ENCODE assay signal across 14 cellular contexts in genomic region chr2:383173-383572, GRCh38.
DNase-seq lines count a peak whose midpoint lies in the region; TF ChIP-seq lines count a peak whose summit lies in the region.
"Had no signal": no experiment of that assay in that cellular context is flagged by ENCODE, and none has a peak within 500 bp of the region (broad histone marks: within the 10 kb centered on the region; RNA-seq: fewer than 3 reads in every experiment).

No MANE protein-coding gene starts in this region.

- no peak overlapping the region for H2AK5ac ChIP-seq in mesendoderm (ENCODE audit: low read length)

- no peak overlapping the region for H3K4me2 ChIP-seq in mesendoderm (ENCODE audit: low read length)

- no peak overlapping the region for H4K8ac ChIP-seq in mesendoderm (ENCODE audit: low read depth, low read length)

- no peak overlapping the region for H3K23ac ChIP-seq in mesendoderm (ENCODE audit: low read length)

- H3K36me3 ChIP-seq in mesendoderm (ENCODE audit: control insufficient read depth, insufficient read depth, low read length) (no peaks in the 10 kb centered on the region), testis (ENCODE audit: low read depth, missing control alignments) (no peaks in the 10 kb centered on the region)
- H3K36me3 ChIP-seq: cardiac muscle cell, right atrium auricular region, tibial nerve had no signal

- no peak overlapping the region for H4K5ac ChIP-seq in mesendoderm (ENCODE audit: low read length)

- H3K56ac ChIP-seq in mesendoderm (ENCODE audit: low read length) = no peak overlapping the region

- no peak overlapping the region for H3K18ac ChIP-seq in mesendoderm (ENCODE audit: low read length)

- no peaks in the 10 kb centered on the region for H3K79me1 ChIP-seq in mesendoderm (ENCODE audit: low read length)

- peak in 42 of 56 donors; percentile 12 to 61 (median 29) for TF ChIP-seq CTCF in dorsolateral prefrontal cortex (IDR thresholded peaks at IDR 0.05 in 54 of 56, conservative IDR thresholded peaks at IDR 0.05 in 2 of 56; ENCODE audit: low read depth in 1 of 56, partially characterized antibody in 56 of 56)
- no peak for TF ChIP-seq CTCF in testis (IDR thresholded peaks at IDR 0.05)

- no peak overlapping the region for H3K9ac ChIP-seq in mesendoderm (ENCODE audit: low read length)

- H3K4me3 ChIP-seq in dorsolateral prefrontal cortex (peak overlapping the region in 49 of 59 donors; percentile 5 to 63 (median 34)), mesendoderm (ENCODE audit: low read length) (no peak overlapping the region), testis (no peak overlapping the region)
- H3K4me3 ChIP-seq: cardiac muscle cell, right atrium auricular region, tibial nerve had no signal

- no peaks in the 10 kb centered on the region for H3K9me3 ChIP-seq in testis

- no peak for TF ChIP-seq POLR2A in testis (IDR thresholded peaks at IDR 0.05)

- peak overlapping the region in 35 of 59 donors; percentile 3 to 77 (median 48) for H3K27ac ChIP-seq in dorsolateral prefrontal cortex
- no peak overlapping the region for H3K27ac ChIP-seq in mesendoderm (ENCODE audit: low read depth, low read length)
- no peak overlapping the region for H3K27ac ChIP-seq in testis
- H3K27ac ChIP-seq: cardiac muscle cell, right atrium auricular region, tibial nerve had no signal

- H2BK5ac ChIP-seq in mesendoderm (ENCODE audit: low read length) = no peak overlapping the region

- no peak overlapping the region for H2BK15ac ChIP-seq in mesendoderm (replicated peaks; ENCODE audit: low read depth)

- no peak overlapping the region for H3K4ac ChIP-seq in mesendoderm (ENCODE audit: low read depth, low read length)

- H3K79me2 ChIP-seq in mesendoderm (ENCODE audit: control insufficient read depth, insufficient read depth, low read length) = no peaks in the 10 kb centered on the region

- POLR2A ChIA-PET in HEK293T (lab: Yijun Ruan, JAX) = no interaction called here

- DNase-seq in RPMI7951 (ENCODE audit: low read depth) (peak; percentile 19), dorsolateral prefrontal cortex (peak in 8 of 10 donors; percentile 34 to 76 (median 60)), mesendoderm (peak; percentile 46), testis (peak; percentile 32), HEK293T (ENCODE audit: extremely low spot score) (no peak), middle frontal gyrus (ENCODE audit: extremely low spot score, low spot score) (no peak), RKO (ENCODE audit: low spot score) (no peak)
- DNase-seq: activated naive CD4-positive, alpha-beta T cell treated with anti-CD3 and anti-CD28 coated beads for 36 hours; CD4-positive, CD25-positive, alpha-beta regulatory T cell; NCI-H2107; stimulated activated CD4-positive, alpha-beta T cell treated with anti-CD3 and anti-CD28 coated beads, Interleukin-1b, Interleukin-23, amount 100 ng/mL, for 48 hours had no signal

- H2BK120ac ChIP-seq in mesendoderm (ENCODE audit: low read depth, low read length) = no peak overlapping the region

- no CpG with 5 or more reads among the region's 13 CpGs for WGBS in mesendoderm (ENCODE audit: extremely low coverage, insufficient coverage, low lambda C conversion rate)
- 44 to 48% methylated on average over 13 of the region's 13 CpGs for WGBS in testis, 2 donors

- CTCF ChIA-PET in HEK293T (lab: Yijun Ruan, JAX) = no interaction called here

- H3K27me3 ChIP-seq in dorsolateral prefrontal cortex (no peaks in the 10 kb centered on the region), mesendoderm (ENCODE audit: insufficient read depth, low read length, poor library complexity) (no peaks in the 10 kb centered on the region), testis (no peaks in the 10 kb centered on the region)
- H3K27me3 ChIP-seq: right atrium auricular region, tibial nerve had no signal

- intact Hi-C loops in dorsolateral prefrontal cortex (cut with DNase I) (loop anchor here in 1 of 2 donors (5.0 kb wide), 1 partner anchor 91 kb away; no protein-coding TSS in a partner anchor), testis (cut with DNase I; ENCODE audit: low total_unique reads) (no loop called here)

- H3K4me1 ChIP-seq in mesendoderm (ENCODE audit: control insufficient read depth, low read depth, low read length) (no peaks in the 10 kb centered on the region), testis (no peaks in the 10 kb centered on the region)
- H3K4me1 ChIP-seq: right atrium auricular region had no signal

TF ChIP-seq in HEK293T, 16 proteins besides CTCF, POLR2A, EP300 and RAD21:
- no peak for TF ChIP-seq TARDBP (IDR thresholded peaks at IDR 0.05)
- TF ChIP-seq FOXM1 (IDR thresholded peaks at IDR 0.05; ENCODE audit: borderline replicate concordance) = no peak
- TF ChIP-seq SUZ12 (IDR thresholded peaks at IDR 0.05) = no peak
- TF ChIP-seq CTBP1 (IDR thresholded peaks at IDR 0.05; ENCODE audit: borderline replicate concordance) = no peak
- TF ChIP-seq LEF1 (IDR thresholded peaks at IDR 0.05; ENCODE audit: borderline replicate concordance) = no peak
- TF ChIP-seq ARNT (IDR thresholded peaks at IDR 0.05) = no peak
- TF ChIP-seq BHLHE40 (IDR thresholded peaks at IDR 0.05; ENCODE audit: borderline replicate concordance) = no peak
- TF ChIP-seq L3MBTL2 (conservative IDR thresholded peaks at IDR 0.05) = no peak
- no peak for TF ChIP-seq FOXA1 (IDR thresholded peaks at IDR 0.05)
- TF ChIP-seq NFRKB (IDR thresholded peaks at IDR 0.05) = no peak
- no peak for TF ChIP-seq ELF4 (IDR thresholded peaks at IDR 0.05)
- TF ChIP-seq PKNOX1 (IDR thresholded peaks at IDR 0.05) = no peak
- no peak for TF ChIP-seq ZNF384 (IDR thresholded peaks at IDR 0.05)
- no peak for TF ChIP-seq SP1 (IDR thresholded peaks at IDR 0.05)
- TF ChIP-seq FOXK2 (IDR thresholded peaks at IDR 0.05) = no peak
- TF ChIP-seq HDGF (IDR thresholded peaks at IDR 0.05; ENCODE audit: borderline replicate concordance) = no peak

Comparison
In these comparisons a context has a peak if more than half of its experiments do, and no peak if none do; other contexts are left out.
1. DNase-seq: peak in RPMI7951 (single experiment), dorsolateral prefrontal cortex (8 of 10), mesendoderm (single experiment) and testis (single experiment); none in HEK293T (single experiment), middle frontal gyrus (single experiment) and RKO (single experiment).
2. H3K27ac ChIP-seq: peak in dorsolateral prefrontal cortex (35 of 59); none in mesendoderm (single experiment) and testis (0 of 2).
3. H3K4me3 ChIP-seq: peak in dorsolateral prefrontal cortex (49 of 59); none in mesendoderm (single experiment) and testis (0 of 2).
4. CTCF ChIP-seq: peak in dorsolateral prefrontal cortex (42 of 56); none in testis (0 of 3).